ENCODE assay signal across 1 cellular context in genomic region chr5:121969660-121970295, GRCh38.
TF ChIP-seq lines count a peak whose summit lies in the region.

No MANE protein-coding gene starts in this region.

TF ChIP-seq in HepG2, 621 proteins besides CTCF, POLR2A, EP300 and RAD21 (continued from another document):
- peak; percentile 70 for TF ChIP-seq MAFF (IDR thresholded peaks at IDR 0.05; ENCODE audit: low read depth, low read length)
